9 cellular contexts compared by ENCODE assay signal in genomic region chr5:160105686-160106085, GRCh38. TPM values are rescaled to one million over a fixed set of nuclear protein-coding genes. Genes with fewer than 3 reads are reported as not detected.
A peak's percentile ranks its signal among the peaks of the same experiment; 100 is the strongest.
DNase-seq lines count a peak whose midpoint lies in the region; ATAC-seq and TF ChIP-seq lines count a peak whose summit lies in the region.
"Had no signal": no experiment of that assay in that cellular context is flagged by ENCODE, and none has a peak within 500 bp of the region (broad histone marks: within the 10 kb centered on the region; RNA-seq: fewer than 3 reads in every experiment).

No MANE protein-coding gene starts in this region.

- POLR2A ChIA-PET in Caco-2 (lab: Charles Lee) = no interaction called here

- DNase-seq in GM12864 (ENCODE audit: low read depth) (peak; percentile 48), NCI-H2227 treated with DMSO at 0.1 percent for 48 hours (lab: John Stamatoyannopoulos, UW) (no peak), Caco-2 (no peak), A172 (ENCODE audit: low spot score) (no peak), NCI-H1930 (lab: John Stamatoyannopoulos, UW) (no peak)

- CTCF ChIA-PET in Caco-2 (lab: Charles Lee) = no interaction called here

- H3K4me1 Mint-ChIP-seq in Caco-2 (ENCODE audit: low read depth, unreplicated experiment) = no peaks in the 10 kb centered on the region

- no peak for TF ChIP-seq CTCF in GM12864 (IDR thresholded peaks at IDR 0.05; ENCODE audit: low read depth, low read length, missing control alignments)
- TF ChIP-seq CTCF in Caco-2 (IDR thresholded peaks at IDR 0.05; ENCODE audit: insufficient read depth in 1 of 2, low read depth in 1 of 2, low read length in 1 of 2, severe bottlenecking in 1 of 2, unreplicated experiment in 1 of 2) = no peak

- H3K27ac ChIP-seq in esophagus (ENCODE audit: low read depth in 2 of 2, low read length in 1 of 2) = peak overlapping the region; percentile 4 to 42

- no TSS peak for BruUV-seq in Caco-2 (replicated peaks; lab: Mats Ljungman, UMichigan)

- H3K4me1 ChIP-seq in esophagus (ENCODE audit: control insufficient read depth in 2 of 2, insufficient read depth in 2 of 2, low read length in 1 of 2) = no peaks in the 10 kb centered on the region
- no peaks in the 10 kb centered on the region for H3K4me1 ChIP-seq in Caco-2

- no peaks in the 10 kb centered on the region for H3K27me3 Mint-ChIP-seq in Caco-2 (ENCODE audit: insufficient read depth, unreplicated experiment)

- H3K4me3 Mint-ChIP-seq in Caco-2 (ENCODE audit: unreplicated experiment) = no peak overlapping the region
- H3K4me3 Mint-ChIP-seq: T-helper 1 cell treated with Interleukin-12 subunit alpha and Interleukin-12 subunit beta and Interleukin-4 antibody, amounts not matched to agents 30 μg/mL and 1 μg/mL, for 36 hours had no signal

- H3K36me3 Mint-ChIP-seq in Caco-2 (ENCODE audit: insufficient read depth, unreplicated experiment) = peaks cover 76% of the 10 kb centered on the region

- ATAC-seq in GM21423 (IDR thresholded peaks at IDR 0.05; ENCODE audit: unreplicated experiment) = peak; percentile 87
- ATAC-seq in HG03558 (IDR thresholded peaks at IDR 0.05; ENCODE audit: extremely low read depth, unreplicated experiment) = peak; percentile 87

- H3K9me3 ChIP-seq in esophagus (ENCODE audit: control insufficient read depth in 2 of 2, insufficient read depth in 1 of 2, low read depth in 1 of 2, low read length in 1 of 2) = no peaks in the 10 kb centered on the region
- H3K9me3 ChIP-seq in Caco-2 = no peaks in the 10 kb centered on the region

- 53 to 68% methylated on average over 2 of the region's 2 CpGs for WGBS in esophagus, 2 donors

- H3K36me3 ChIP-seq in esophagus (ENCODE audit: control insufficient read depth in 2 of 2, insufficient read depth in 2 of 2, low read length in 1 of 2) (peaks cover 0 to 2% of the 10 kb centered on the region in 2 donors), Caco-2 (ENCODE audit: control insufficient read depth, insufficient read depth, low read length) (no peaks in the 10 kb centered on the region)

- H3K27ac Mint-ChIP-seq in Caco-2 (ENCODE audit: unreplicated experiment) = no peak overlapping the region
- H3K27ac Mint-ChIP-seq: T-helper 1 cell treated with Interleukin-12 subunit alpha and Interleukin-12 subunit beta and Interleukin-4 antibody, amounts not matched to agents 30 μg/mL and 1 μg/mL, for 36 hours had no signal

- no peaks in the 10 kb centered on the region for H3K27me3 ChIP-seq in esophagus (ENCODE audit: control insufficient read depth in 1 of 2, insufficient read depth in 2 of 2, low read length in 2 of 2)
- no peaks in the 10 kb centered on the region for H3K27me3 ChIP-seq in Caco-2 (replicated peaks; ENCODE audit: control insufficient read depth, insufficient read depth, low read length)

- intact Hi-C loops in Caco-2 (cut with micrococcal nuclease; ENCODE audit: unreplicated experiment) = no loop called here

- H3K4me3 ChIP-seq in GM12864 (ENCODE audit: low read depth, low read length) (no peak overlapping the region), esophagus (ENCODE audit: low read depth in 1 of 2, low read length in 2 of 2) (no peak overlapping the region), Caco-2 (ENCODE audit: low read depth, low read length) (no peak overlapping the region)

- no peaks in the 10 kb centered on the region for H3K9me3 Mint-ChIP-seq in Caco-2 (ENCODE audit: unreplicated experiment)
- H3K9me3 Mint-ChIP-seq: T-helper 1 cell treated with Interleukin-12 subunit alpha and Interleukin-12 subunit beta and Interleukin-4 antibody, amounts not matched to agents 30 μg/mL and 1 μg/mL, for 36 hours had no signal

RNA-seq across cellular contexts. Expression of gene PWWP2A, which starts 13.6 kb away (rescaled TPM):
- 1 to 10 TPM; 4.8 to 5.4 TPM for polyA plus RNA-seq in esophagus
- 34.4 and 36.7 TPM in 2 replicates for total RNA-seq in Caco-2 (2022)
- 17.7 and 21.0 TPM in 2 replicates for total RNA-seq in A172 (2014; rRNA removed; shearing (Covaris generic))
